In genomic region chr5:103139264-103139865, GRCh38 we compare ENCODE assay signal across 1 cellular context.
A peak's percentile ranks its signal among the peaks of the same experiment; 100 is the strongest.
TF ChIP-seq lines count a peak whose summit lies in the region.

No MANE protein-coding gene starts in this region.

TF ChIP-seq in HepG2, 621 proteins besides CTCF, POLR2A, EP300 and RAD21 (continued from another document):
- TF ChIP-seq, protein P1, sequence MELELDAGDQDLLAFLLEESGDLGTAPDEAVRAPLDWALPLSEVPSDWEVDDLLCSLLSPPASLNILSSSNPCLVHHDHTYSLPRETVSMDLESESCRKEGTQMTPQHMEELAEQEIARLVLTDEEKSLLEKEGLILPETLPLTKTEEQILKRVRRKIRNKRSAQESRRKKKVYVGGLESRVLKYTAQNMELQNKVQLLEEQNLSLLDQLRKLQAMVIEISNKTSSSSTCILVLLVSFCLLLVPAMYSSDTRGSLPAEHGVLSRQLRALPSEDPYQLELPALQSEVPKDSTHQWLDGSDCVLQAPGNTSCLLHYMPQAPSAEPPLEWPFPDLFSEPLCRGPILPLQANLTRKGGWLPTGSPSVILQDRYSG (CRISPR knock-in tag; IDR thresholded peaks at IDR 0.05) = no peak
- 0 out of 2 replicates have a peak, but pooled peaks have one; percentile 33 for TF ChIP-seq ZNF792 (CRISPR knock-in tag; IDR thresholded peaks at IDR 0.05)
